7 cellular contexts compared by ENCODE assay signal in genomic region chr19:2722541-2723344, GRCh38. TPM values are rescaled to one million over a fixed set of nuclear protein-coding genes. Genes with fewer than 3 reads are reported as not detected.
DNase-seq lines count a peak whose midpoint lies in the region; ATAC-seq and TF ChIP-seq lines count a peak whose summit lies in the region.

No MANE protein-coding gene starts in this region.

- DNase-seq in M059J (ENCODE audit: low read depth): peak; percentile 86
- DNase-seq in brain microvascular endothelial cell: peak; percentile 67
- DNase-seq in tibial artery: peak; percentile 77 to 92
- DNase-seq in activated CD4-positive, alpha-beta memory T cell treated with anti-CD3 and anti-CD28 coated beads, Interleukin-2, amount 10 ng/mL, durations not matched to agents 7 days and 5 days: no peak
- no peak for DNase-seq in activated T-cell treated with anti-CD3 and anti-CD28 coated beads, Interleukin-2, amount 50 U/mL, for 48 hours

- H3K27me3 ChIP-seq in brain microvascular endothelial cell (replicated peaks) (peaks cover 20% of the 10 kb centered on the region), layer of hippocampus (ENCODE audit: control insufficient read depth, insufficient read depth, low read length) (peaks cover 7% of the 10 kb centered on the region), tibial artery (peaks cover 4 to 67% of the 10 kb centered on the region in 2 donors)

- peaks cover 7 to 36% (median 33%) of the 10 kb centered on the region in 4 donors for H3K4me1 ChIP-seq in tibial artery

- no peaks in the 10 kb centered on the region for H3K36me3 ChIP-seq in brain microvascular endothelial cell (replicated peaks)
- no peaks in the 10 kb centered on the region for H3K36me3 ChIP-seq in tibial artery

- no peak overlapping the region for H3K27ac ChIP-seq in brain microvascular endothelial cell
- H3K27ac ChIP-seq in layer of hippocampus (ENCODE audit: low read depth, low read length): peak overlapping the region; percentile 30
- H3K27ac ChIP-seq in tibial artery: peak overlapping the region; percentile 74 to 75

- H3K4me1 Mint-ChIP-seq in activated CD4-positive, alpha-beta memory T cell treated with anti-CD3 and anti-CD28 coated beads, Interleukin-2, amount 10 ng/mL, durations not matched to agents 7 days and 5 days: peaks cover 3% of the 10 kb centered on the region

- POLR2A ChIA-PET in activated CD4-positive, alpha-beta memory T cell treated with anti-CD3 and anti-CD28 coated beads, Interleukin-2, amount 10 ng/mL, durations not matched to agents 7 days and 5 days (lab: Charles Lee): no interaction called here

- H3K9me3 Mint-ChIP-seq in activated CD4-positive, alpha-beta memory T cell treated with anti-CD3 and anti-CD28 coated beads, Interleukin-2, amount 10 ng/mL, durations not matched to agents 7 days and 5 days: no peaks in the 10 kb centered on the region

- H3K9me3 ChIP-seq in tibial artery: no peaks in the 10 kb centered on the region

- H3K36me3 Mint-ChIP-seq in activated CD4-positive, alpha-beta memory T cell treated with anti-CD3 and anti-CD28 coated beads, Interleukin-2, amount 10 ng/mL, durations not matched to agents 7 days and 5 days (ENCODE audit: low read depth): no peaks in the 10 kb centered on the region

- CTCF ChIA-PET in activated CD4-positive, alpha-beta memory T cell treated with anti-CD3 and anti-CD28 coated beads, Interleukin-2, amount 10 ng/mL, durations not matched to agents 7 days and 5 days (lab: Charles Lee): no interaction called here

- ATAC-seq in HG02870 (IDR thresholded peaks at IDR 0.05; ENCODE audit: unreplicated experiment): no peak

- no peak overlapping the region for H3K27ac Mint-ChIP-seq in activated CD4-positive, alpha-beta memory T cell treated with anti-CD3 and anti-CD28 coated beads, Interleukin-2, amount 10 ng/mL, durations not matched to agents 7 days and 5 days

- H3K4me3 ChIP-seq in brain microvascular endothelial cell (ENCODE audit: low read depth, low read length) (no peak overlapping the region), tibial artery (peak overlapping the region in 1 of 2 donors; percentile 18)

- no peak overlapping the region for H3K4me3 Mint-ChIP-seq in activated CD4-positive, alpha-beta memory T cell treated with anti-CD3 and anti-CD28 coated beads, Interleukin-2, amount 10 ng/mL, durations not matched to agents 7 days and 5 days

- intact Hi-C loops in tibial artery (cut with DNase I; ENCODE audit: low total_unique reads): no loop called here

- H3K27me3 Mint-ChIP-seq in activated CD4-positive, alpha-beta memory T cell treated with anti-CD3 and anti-CD28 coated beads, Interleukin-2, amount 10 ng/mL, durations not matched to agents 7 days and 5 days: peaks cover 25% of the 10 kb centered on the region

- in situ Hi-C loops in brain microvascular endothelial cell (cut with HindIII; ENCODE audit: low pct_ligation_motif_present, low sequenced_read_pairs): no loop called here

- no peak for TF ChIP-seq CTCF in brain microvascular endothelial cell (IDR thresholded peaks at IDR 0.05; ENCODE audit: low read depth, low read length, missing control alignments)
- TF ChIP-seq CTCF in tibial artery (IDR thresholded peaks at IDR 0.05): no peak

RNA-seq across cellular contexts. Expression of gene DIRAS1, which starts 1.6 kb away (rescaled TPM):
- total RNA-seq in M059J (2014; rRNA removed; shearing (Covaris generic)): 1.2 and 1.6 TPM in 2 replicates
- total RNA-seq in activated CD4-positive, alpha-beta memory T cell treated with anti-CD3 and anti-CD28 coated beads, Interleukin-2, amount 10 ng/mL, durations not matched to agents 7 days and 5 days: not detected

RNA-seq across cellular contexts. Expression of gene SLC39A3, which starts 17.1 kb away (rescaled TPM):
- 73.7 and 80.4 TPM in 2 replicates for total RNA-seq in M059J (2014; rRNA removed; shearing (Covaris generic))
- total RNA-seq in activated CD4-positive, alpha-beta memory T cell treated with anti-CD3 and anti-CD28 coated beads, Interleukin-2, amount 10 ng/mL, durations not matched to agents 7 days and 5 days: 10 to 100 TPM; 25.4 to 27.4 TPM

RNA-seq across cellular contexts. Expression of gene GNG7, which starts 20.2 kb away (rescaled TPM):
- 0.12 TPM in 1 of 2 replicates, not detected in the other for total RNA-seq in M059J (2014; rRNA removed; shearing (Covaris generic))
- total RNA-seq in activated CD4-positive, alpha-beta memory T cell treated with anti-CD3 and anti-CD28 coated beads, Interleukin-2, amount 10 ng/mL, durations not matched to agents 7 days and 5 days: under 1 TPM; 0.25 to 0.40 TPM

Comparison
In these comparisons a context has a peak if more than half of its experiments do, and no peak if none do; other contexts are left out.
1. DNase-seq: peak in M059J (single experiment), brain microvascular endothelial cell (single experiment) and tibial artery (2 of 2); none in activated CD4-positive, alpha-beta memory T cell treated with anti-CD3 and anti-CD28 coated beads, Interleukin-2, amount 10 ng/mL, durations not matched to agents 7 days and 5 days (single experiment) and activated T-cell treated with anti-CD3 and anti-CD28 coated beads, Interleukin-2, amount 50 U/mL, for 48 hours (0 of 2).